ENCODE assay signal across 8 cellular contexts in the genomic region with DNA sequence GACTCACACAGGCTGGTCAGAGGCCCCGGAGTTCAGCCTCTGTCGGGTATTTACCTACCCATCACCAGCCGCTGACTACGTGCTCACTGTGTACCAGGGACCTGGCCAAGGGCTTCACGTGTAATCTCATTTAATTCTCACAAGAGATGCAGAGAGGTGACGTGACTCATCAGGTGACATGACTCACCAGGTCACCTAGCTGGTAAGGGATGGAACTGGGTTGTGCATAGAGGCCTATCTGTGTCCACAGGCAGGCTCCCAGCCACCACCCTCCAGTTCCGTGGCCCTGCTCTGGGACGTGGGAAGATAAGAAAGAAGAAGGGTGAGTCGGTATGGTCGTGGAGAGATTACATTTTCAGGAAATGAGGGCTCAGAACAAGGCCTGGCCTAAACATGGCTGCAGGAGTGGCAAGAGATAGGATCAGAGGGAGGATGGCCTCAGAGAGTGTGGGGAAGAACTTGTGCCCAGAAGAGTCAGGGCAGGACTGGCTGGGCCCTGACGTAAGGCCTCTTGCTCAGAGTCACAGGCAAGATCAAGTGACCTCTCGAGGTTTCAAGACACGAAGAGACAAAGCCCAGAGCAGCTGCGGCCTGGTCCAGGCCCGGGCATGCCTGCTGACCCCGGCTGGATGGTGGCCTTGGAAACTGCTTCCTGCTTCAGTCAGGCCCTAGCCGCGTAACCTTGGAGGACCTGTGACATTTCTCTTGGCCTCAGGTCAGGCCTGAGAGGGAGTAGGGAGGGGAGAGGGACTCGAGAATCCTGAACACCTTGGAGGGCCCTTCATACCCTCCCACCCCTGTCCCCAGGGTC. TPM values are rescaled to one million over a fixed set of nuclear protein-coding genes. Genes with fewer than 3 reads are reported as not detected.
A peak's percentile ranks its signal among the peaks of the same experiment; 100 is the strongest.
DNase-seq lines count a peak whose midpoint lies in the region; ATAC-seq and TF ChIP-seq lines count a peak whose summit lies in the region.

No MANE protein-coding gene starts in this region.

- H4K20me1 ChIP-seq in BLaER1, result peaks cover 95% of the 10 kb centered on the region

- no peaks in the 10 kb centered on the region for H3K27me3 ChIP-seq in BLaER1
- no peaks in the 10 kb centered on the region for H3K27me3 ChIP-seq in ascending aorta
- H3K27me3 ChIP-seq in layer of hippocampus (ENCODE audit: control insufficient read depth, insufficient read depth, low read length), result no peaks in the 10 kb centered on the region

- H3K9me3 ChIP-seq in BLaER1 (no peaks in the 10 kb centered on the region), ascending aorta (no peaks in the 10 kb centered on the region)

- H3K9ac ChIP-seq in BLaER1, result peak overlapping the region; percentile 53

- H3K36me3 ChIP-seq in BLaER1, result peaks cover 97% of the 10 kb centered on the region
- peaks cover 18 to 21% of the 10 kb centered on the region in 2 donors for H3K36me3 ChIP-seq in ascending aorta

- DNase-seq in LoVo (ENCODE audit: low spot score) (peak; percentile 74), ascending aorta (ENCODE audit: low spot score in 2 of 2) (no peak), stromal cell of bone marrow (ENCODE audit: low read depth) (peak; percentile 62), NCI-H524 (lab: John Stamatoyannopoulos, UW) (no peak)
- DNase-seq in effector CD8-positive, alpha-beta T cell (lab: John Stamatoyannopoulos, UW), result no peak

- no peak overlapping the region for H3K4me2 ChIP-seq in BLaER1

- H3K4me1 ChIP-seq in BLaER1 (peaks cover 71% of the 10 kb centered on the region), ascending aorta (peaks cover 41 to 66% of the 10 kb centered on the region in 2 donors)

- no peak for TF ChIP-seq CTCF in ascending aorta (IDR thresholded peaks at IDR 0.05)

- H3K4me3 ChIP-seq in BLaER1 (no peak overlapping the region), ascending aorta (no peak overlapping the region)

- H3K27ac ChIP-seq in BLaER1 (peak overlapping the region; percentile 71), ascending aorta (peak overlapping the region; percentile 79 to 91), layer of hippocampus (ENCODE audit: low read depth, low read length) (peak overlapping the region; percentile 77)

- no peak for ATAC-seq in GM18502 (IDR thresholded peaks at IDR 0.05; ENCODE audit: poor library complexity, unreplicated experiment)

- intact Hi-C loops in ascending aorta (cut with DNase I), result loop anchor here (5.0 kb wide), 3 partner anchors 50 to 125 kb away; a partner anchor contains a TSS

RNA-seq across cellular contexts. Expression of a gene that starts 52.7 kb away (rescaled TPM):
- 70.4 TPM for total RNA-seq in ascending aorta

Comparison
In these comparisons a context has a peak if more than half of its experiments do, and no peak if none do; other contexts are left out.
1. DNase-seq: peak in LoVo (single experiment) and stromal cell of bone marrow (single experiment); none in ascending aorta (0 of 2), effector CD8-positive, alpha-beta T cell (single experiment) and NCI-H524 (0 of 2).
2. Peak in every context shown above with its lines, with median percentiles within 50 percentile points of each other: H3K27ac ChIP-seq.